9 cellular contexts compared by ENCODE assay signal in genomic region chr2:157789933-157790511, GRCh38.
A peak's percentile ranks its signal among the peaks of the same experiment; 100 is the strongest.
DNase-seq lines count a peak whose midpoint lies in the region; ATAC-seq and TF ChIP-seq lines count a peak whose summit lies in the region.
"Had no signal": no experiment of that assay in that cellular context is flagged by ENCODE, and none has a peak within 500 bp of the region (broad histone marks: within the 10 kb centered on the region; RNA-seq: fewer than 3 reads in every experiment).

No MANE protein-coding gene starts in this region.

- H3K23me2 ChIP-seq in H9 (ENCODE audit: insufficient read length, low read depth, low read length, poor library complexity, severe bottlenecking) = no peaks in the 10 kb centered on the region

- H2AFZ ChIP-seq in H9 (ENCODE audit: low read length) = no peak overlapping the region

- no peak overlapping the region for H3K4me3 Mint-ChIP-seq in H9
- H3K4me3 Mint-ChIP-seq: activated B cell treated with CpG ODN at 0.5 μM for 24 hours had no signal

- no peaks in the 10 kb centered on the region for H3K9me3 ChIP-seq in H9 (ENCODE audit: control insufficient read depth, low read depth, low read length)
- H3K9me3 ChIP-seq in right atrium auricular region = no peaks in the 10 kb centered on the region
- no peaks in the 10 kb centered on the region for H3K9me3 ChIP-seq in gastrocnemius medialis

- no peak for DNase-seq in H9
- peak; percentile 57 for DNase-seq in OCI-M1 (lab: John Stamatoyannopoulos, UW)
- peak; percentile 66 for DNase-seq in right atrium auricular region (ENCODE audit: low spot score)
- DNase-seq in gastrocnemius medialis = peak; percentile 92 to 94
- no peak for DNase-seq in DMS 273 (lab: John Stamatoyannopoulos, UW; ENCODE audit: unreplicated experiment)
- no peak for DNase-seq in D341Med (ENCODE audit: low spot score)
- no peak for DNase-seq in stimulated activated CD8-positive, alpha-beta memory T cell treated with anti-CD3 and anti-CD28 coated beads, Interleukin-4, amount 100 ng/mL, for 48 hours
- DNase-seq: activated B cell treated with CpG ODN at 0.5 μM for 24 hours had no signal

- peak overlapping the region in 2 of 3 experiments; percentile 13 to 29; a peak in 1 of 7 replicates for H3K27ac Mint-ChIP-seq in H9
- H3K27ac Mint-ChIP-seq: activated B cell treated with CpG ODN at 0.5 μM for 24 hours had no signal

- no peak overlapping the region for H3T11ph ChIP-seq in H9 (ENCODE audit: low read length)

- H3K14ac ChIP-seq in H9 (ENCODE audit: insufficient read depth, low read length) = no peak overlapping the region

- H2BK20ac ChIP-seq in H9 (ENCODE audit: low read depth, low read length, poor library complexity, severe bottlenecking) = no peak overlapping the region

- no peak for TF ChIP-seq CTCF in H9 (conservative IDR thresholded peaks at IDR 0.05)
- TF ChIP-seq CTCF in right atrium auricular region (IDR thresholded peaks at IDR 0.05) = no peak
- no peak for TF ChIP-seq CTCF in gastrocnemius medialis (IDR thresholded peaks at IDR 0.05 in 4 of 5, conservative IDR thresholded peaks at IDR 0.05 in 1 of 5)

- peaks cover 19 to 29% of the 10 kb centered on the region in 2 experiments for H3K4me1 Mint-ChIP-seq in H9
- H3K4me1 Mint-ChIP-seq: activated B cell treated with CpG ODN at 0.5 μM for 24 hours had no signal

- no peak overlapping the region for H3K4me3 ChIP-seq in right atrium auricular region
- H3K4me3 ChIP-seq in gastrocnemius medialis = peak overlapping the region; percentile 3 to 27 (median 20)

- peaks cover 0 to 2% (median 2%) of the 10 kb centered on the region in 3 experiments; a peak in 2 of 7 replicates for H3K36me3 Mint-ChIP-seq in H9 (ENCODE audit: insufficient read depth in 1 of 3, low read depth in 3 of 3)

- H3K9me3 Mint-ChIP-seq in H9 = no peaks in the 10 kb centered on the region
- H3K9me3 Mint-ChIP-seq: activated B cell treated with CpG ODN at 0.5 μM for 24 hours had no signal

- in situ Hi-C loops in gastrocnemius medialis (cut with MboI; ENCODE audit: low sequenced_read_pairs in 4 of 4) = loop anchor here in 1 of 4 donors (10.0 kb wide), 1 partner anchor 85 kb away; the partner anchor contains the start of gene ACVR1

- no peak overlapping the region for H4K5ac ChIP-seq in H9 (ENCODE audit: insufficient read length, low read depth, low read length)

- H3K79me2 ChIP-seq in H9 (ENCODE audit: insufficient read depth, low read length) = no peaks in the 10 kb centered on the region

- H3K4me2 ChIP-seq in H9 (ENCODE audit: insufficient read depth, insufficient read length, low read length) = no peak overlapping the region

- no peak overlapping the region for H3K23ac ChIP-seq in H9 (ENCODE audit: insufficient read length, low read depth, low read length)

- no peak overlapping the region for H2BK5ac ChIP-seq in H9 (ENCODE audit: insufficient read length, low read length)

- H3K36me3 ChIP-seq in right atrium auricular region (no peaks in the 10 kb centered on the region), gastrocnemius medialis (no peaks in the 10 kb centered on the region)

- peak overlapping the region; percentile 41 for H3K18ac ChIP-seq in H9 (ENCODE audit: insufficient read length, low read depth, low read length)

- no peak overlapping the region for H4K8ac ChIP-seq in H9 (replicated peaks; ENCODE audit: insufficient read length, low read depth, low read length)

- WGBS in H9 (ENCODE audit: extremely low coverage, insufficient read length, low lambda C conversion rate) = no CpG with 5 or more reads among the region's 4 CpGs

- H3K79me1 ChIP-seq in H9 (ENCODE audit: insufficient read depth, low read depth, low read length, poor library complexity, severe bottlenecking) = no peaks in the 10 kb centered on the region

- no peak overlapping the region for H3K9ac ChIP-seq in H9 (ENCODE audit: extremely low read depth, insufficient read length, low read length)

- ATAC-seq in gastrocnemius medialis (peak; percentile 80 to 90), HG03025 (IDR thresholded peaks at IDR 0.05; ENCODE audit: low FRiP score, unreplicated experiment) (no peak)

- H3K27ac ChIP-seq in H9 (ENCODE audit: insufficient read length, low read depth, low read length) (no peak overlapping the region), right atrium auricular region (peak overlapping the region; percentile 61 to 85), gastrocnemius medialis (peak overlapping the region; percentile 88 to 94 (median 91))

- no peak overlapping the region for H2AK5ac ChIP-seq in H9 (ENCODE audit: insufficient read length, low read length)

- H3K27me3 Mint-ChIP-seq in H9 (ENCODE audit: low read depth) = no peaks in the 10 kb centered on the region
- H3K27me3 Mint-ChIP-seq: activated B cell treated with CpG ODN at 0.5 μM for 24 hours had no signal

- no peak overlapping the region for H3K4ac ChIP-seq in H9 (ENCODE audit: low read depth, low read length)

- H2BK120ac ChIP-seq in H9 (ENCODE audit: low read depth, low read length, poor library complexity, severe bottlenecking) = no peak overlapping the region

- no peak overlapping the region for H4K91ac ChIP-seq in H9 (ENCODE audit: insufficient read length, low read depth, low read length)

- H2BK15ac ChIP-seq in H9 (ENCODE audit: low read depth, low read length) = no peak overlapping the region

- no peak overlapping the region for H2BK12ac ChIP-seq in H9 (ENCODE audit: insufficient read length, low read depth, low read length)

- H3K4me1 ChIP-seq in H9 (ENCODE audit: insufficient read depth, low read length) = peaks cover 6% of the 10 kb centered on the region; the same call in 1 of the 2 replicates
- H3K4me1 ChIP-seq in right atrium auricular region = peaks cover 0 to 75% of the 10 kb centered on the region in 2 donors
- H3K4me1 ChIP-seq in gastrocnemius medialis = peaks cover 83 to 96% of the 10 kb centered on the region in 2 donors

- no peaks in the 10 kb centered on the region for H4K20me1 ChIP-seq in H9 (ENCODE audit: control insufficient read depth, insufficient read depth, insufficient read length)

- H3K27me3 ChIP-seq in H9 (ENCODE audit: insufficient read depth, low read length) (no peaks in the 10 kb centered on the region), right atrium auricular region (no peaks in the 10 kb centered on the region), gastrocnemius medialis (no peaks in the 10 kb centered on the region)

- H3K56ac ChIP-seq in H9 (ENCODE audit: insufficient read length, low read depth, low read length) = no peak overlapping the region

- intact Hi-C loops in gastrocnemius medialis (cut with DNase I; ENCODE audit: low total_unique reads) = loop anchor here (2.0 kb wide), 1 partner anchor 49 kb away; no protein-coding TSS in a partner anchor

- no peak for TF ChIP-seq POLR2A in gastrocnemius medialis (IDR thresholded peaks at IDR 0.05)

Comparison
In these comparisons a context has a peak if more than half of its experiments do, and no peak if none do; other contexts are left out.
1. DNase-seq: peak in OCI-M1 (single experiment), right atrium auricular region (single experiment) and gastrocnemius medialis (2 of 2); none in H9 (single experiment), DMS 273 (single experiment), D341Med (single experiment) and stimulated activated CD8-positive, alpha-beta memory T cell treated with anti-CD3 and anti-CD28 coated beads, Interleukin-4, amount 100 ng/mL, for 48 hours (single experiment).
2. H3K4me3 ChIP-seq: peak in gastrocnemius medialis (4 of 4); none in right atrium auricular region (0 of 2).